In the genomic region with DNA sequence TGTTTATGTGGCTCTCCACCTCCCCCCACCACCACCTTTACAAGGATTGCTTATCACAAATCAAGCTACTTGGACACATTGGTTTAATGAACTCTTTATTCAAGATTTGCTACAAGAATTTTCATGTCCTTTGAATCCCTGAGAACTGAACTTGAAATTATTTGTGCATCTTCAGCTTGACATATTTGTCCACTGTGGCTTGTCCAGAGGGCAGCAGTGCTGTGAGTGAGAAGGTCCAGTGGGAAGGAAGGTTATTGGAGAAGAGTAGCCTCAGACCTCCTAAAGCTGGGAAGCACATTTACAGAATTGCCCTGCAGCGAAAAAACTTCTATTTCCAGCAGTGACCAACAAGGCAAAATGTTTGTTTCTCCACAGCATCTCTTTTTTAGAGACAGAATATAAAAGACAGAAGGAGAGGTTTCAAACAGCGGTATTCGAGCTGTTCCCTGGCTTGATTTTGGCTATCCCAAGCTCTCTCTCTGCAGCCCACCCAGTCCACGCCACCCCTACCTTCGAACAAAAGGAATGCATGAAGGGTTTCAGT, we compare ENCODE assay signal across 18 cellular contexts. TPM values are rescaled to one million over a fixed set of nuclear protein-coding genes. Genes with fewer than 3 reads are reported as not detected.
DNase-seq lines count a peak whose midpoint lies in the region; TF ChIP-seq lines count a peak whose summit lies in the region.
"Had no signal": no experiment of that assay in that cellular context is flagged by ENCODE, and none has a peak within 500 bp of the region (broad histone marks: within the 10 kb centered on the region; RNA-seq: fewer than 3 reads in every experiment).

No MANE protein-coding gene starts in this region.

- TF ChIP-seq CTCF in NB4 (IDR thresholded peaks at IDR 0.05; ENCODE audit: low read depth, low read length) = no peak
- no peak for TF ChIP-seq CTCF in sigmoid colon (IDR thresholded peaks at IDR 0.05)
- TF ChIP-seq CTCF in GM10266 (IDR thresholded peaks at IDR 0.05; ENCODE audit: control insufficient read depth, insufficient read depth, low read depth, missing control alignments) = no peak
- TF ChIP-seq CTCF in esophagus muscularis mucosa (IDR thresholded peaks at IDR 0.05) = no peak
- TF ChIP-seq CTCF in Caco-2 (IDR thresholded peaks at IDR 0.05; ENCODE audit: insufficient read depth in 1 of 2, low read depth in 1 of 2, low read length in 1 of 2, severe bottlenecking in 1 of 2, unreplicated experiment in 1 of 2) = no peak

- H3K36me3 ChIP-seq in sigmoid colon (no peaks in the 10 kb centered on the region), esophagus muscularis mucosa (no peaks in the 10 kb centered on the region), Caco-2 (ENCODE audit: control insufficient read depth, insufficient read depth, low read length) (no peaks in the 10 kb centered on the region)
- H3K36me3 ChIP-seq: left ventricle myocardium inferior, pancreas had no signal

- no TSS peak for BruUV-seq in Caco-2 (replicated peaks; lab: Mats Ljungman, UMichigan)

- H3K9me3 Mint-ChIP-seq in immature natural killer cell = no peaks in the 10 kb centered on the region
- H3K9me3 Mint-ChIP-seq in Caco-2 (ENCODE audit: unreplicated experiment) = no peaks in the 10 kb centered on the region
- H3K9me3 Mint-ChIP-seq: activated CD4-positive, alpha-beta T cell treated with anti-CD3 and anti-CD28 coated beads, Interleukin-2, amount 10 ng/mL, durations not matched to agents 24 days and 14 days; stimulated activated memory B cell treated with anti-CD40 and anti-IgM and Interleukin-4, amounts not matched to agents 10 μg/mL and 1 μg/mL and 100 μg/mL, for 72 hours had no signal

- intact Hi-C loops in sigmoid colon (cut with DNase I) (no loop called here), esophagus muscularis mucosa (cut with DNase I) (no loop called here), Caco-2 (cut with micrococcal nuclease; ENCODE audit: unreplicated experiment) (no loop called here)

- H3K9me3 ChIP-seq in sigmoid colon (no peaks in the 10 kb centered on the region), esophagus muscularis mucosa (no peaks in the 10 kb centered on the region), Caco-2 (no peaks in the 10 kb centered on the region)
- H3K9me3 ChIP-seq: body of pancreas, left ventricle myocardium inferior, pancreas had no signal

- TF ChIP-seq EP300 in sigmoid colon (IDR thresholded peaks at IDR 0.05) (no peak), esophagus muscularis mucosa (IDR thresholded peaks at IDR 0.05) (no peak)

- H3K27me3 ChIP-seq in sigmoid colon (peaks cover 0 to 19% (median 0%) of the 10 kb centered on the region in 3 donors), esophagus muscularis mucosa (peaks cover 15 to 100% (median 98%) of the 10 kb centered on the region in 4 donors), Caco-2 (replicated peaks; ENCODE audit: control insufficient read depth, insufficient read depth, low read length) (peaks cover 5% of the 10 kb centered on the region)

- no peak overlapping the region for H3K27ac Mint-ChIP-seq in immature natural killer cell
- H3K27ac Mint-ChIP-seq in Caco-2 (ENCODE audit: unreplicated experiment) = no peak overlapping the region
- H3K27ac Mint-ChIP-seq: activated CD4-positive, alpha-beta T cell treated with anti-CD3 and anti-CD28 coated beads, Interleukin-2, amount 10 ng/mL, durations not matched to agents 24 days and 14 days; stimulated activated memory B cell treated with anti-CD40 and anti-IgM and Interleukin-4, amounts not matched to agents 10 μg/mL and 1 μg/mL and 100 μg/mL, for 72 hours had no signal

- no peaks in the 10 kb centered on the region for H3K36me3 Mint-ChIP-seq in immature natural killer cell
- peaks cover 6% of the 10 kb centered on the region for H3K36me3 Mint-ChIP-seq in Caco-2 (ENCODE audit: insufficient read depth, unreplicated experiment)
- H3K36me3 Mint-ChIP-seq: stimulated activated memory B cell treated with anti-CD40 and anti-IgM and Interleukin-4, amounts not matched to agents 10 μg/mL and 1 μg/mL and 100 μg/mL, for 72 hours had no signal

- peak overlapping the region; percentile 12 to 93 (median 72) for H3K4me3 Mint-ChIP-seq in immature natural killer cell
- H3K4me3 Mint-ChIP-seq in Caco-2 (ENCODE audit: unreplicated experiment) = no peak overlapping the region
- H3K4me3 Mint-ChIP-seq: stimulated activated memory B cell treated with anti-CD40 and anti-IgM and Interleukin-4, amounts not matched to agents 10 μg/mL and 1 μg/mL and 100 μg/mL, for 72 hours had no signal

- DNase-seq in Daoy (ENCODE audit: low read depth) (peak; percentile 2), NB4 (ENCODE audit: low read depth) (peak; percentile 22), immature natural killer cell (no peak), sigmoid colon (no peak), AG20443 (ENCODE audit: low spot score) (no peak), GM10266 (ENCODE audit: extremely low spot score) (no peak), esophagus muscularis mucosa (ENCODE audit: extremely low spot score) (no peak), Caco-2 (no peak)
- DNase-seq: activated CD4-positive, alpha-beta T cell treated with anti-CD3 and anti-CD28 coated beads, Interleukin-2, amount 10 ng/mL, durations not matched to agents 24 days and 14 days; activated effector memory CD4-positive, alpha-beta T cell treated with Interleukin-2 at 50 U/mL for 16 hours; left ventricle myocardium inferior; NCI-H1092 treated with DMSO at 0.1 percent for 48 hours; NCI-H226; stimulated activated CD4-positive, alpha-beta T cell treated with anti-CD3 and anti-CD28 coated beads, Interleukin-4, amount 100 ng/mL, for 1 hour had no signal

- 4 to 21% methylated on average over 5 of the region's 5 CpGs for WGBS in sigmoid colon, 2 donors
- WGBS in esophagus muscularis mucosa = 26% methylated on average over 5 of the region's 5 CpGs

- H3K27me3 Mint-ChIP-seq in immature natural killer cell (ENCODE audit: low read depth in 3 of 3) (peaks cover 69 to 88% (median 78%) of the 10 kb centered on the region in 3 donors), Caco-2 (ENCODE audit: insufficient read depth, unreplicated experiment) (peaks cover 8% of the 10 kb centered on the region)

- TF ChIP-seq POLR2A in NB4 (IDR thresholded peaks at IDR 0.05; ENCODE audit: extremely low read depth, insufficient read length) (no peak), sigmoid colon (IDR thresholded peaks at IDR 0.05) (no peak), esophagus muscularis mucosa (IDR thresholded peaks at IDR 0.05; ENCODE audit: low read depth) (no peak)

- H3K4me3 ChIP-seq in NB4 (ENCODE audit: low read depth, low read length) = peak overlapping the region; percentile 75
- H3K4me3 ChIP-seq in sigmoid colon = peak overlapping the region; percentile 71 to 76 (median 72)
- no peak overlapping the region for H3K4me3 ChIP-seq in esophagus muscularis mucosa
- no peak overlapping the region for H3K4me3 ChIP-seq in Caco-2 (ENCODE audit: low read depth, low read length)
- H3K4me3 ChIP-seq: body of pancreas, pancreas had no signal

- H3K4me1 Mint-ChIP-seq in immature natural killer cell = peaks cover 57 to 62% of the 10 kb centered on the region in 2 donors
- peaks cover 7% of the 10 kb centered on the region for H3K4me1 Mint-ChIP-seq in Caco-2 (ENCODE audit: low read depth, unreplicated experiment)

- CTCF ChIA-PET in Caco-2 (lab: Charles Lee) = interaction anchor here (1.9 kb wide), 1 partner anchor 9 kb away, joined by 6 read pairs; no protein-coding TSS in a partner anchor

- H3K27ac ChIP-seq in sigmoid colon (peak overlapping the region in 3 of 4 donors; percentile 97 to 98 (median 98)), esophagus muscularis mucosa (replicated peaks in 1 of 4) (no peak overlapping the region)
- H3K27ac ChIP-seq: body of pancreas, left ventricle myocardium inferior, pancreas had no signal

- peaks cover 3 to 82% (median 51%) of the 10 kb centered on the region in 4 donors for H3K4me1 ChIP-seq in sigmoid colon
- H3K4me1 ChIP-seq in esophagus muscularis mucosa = peaks cover 45 to 71% (median 56%) of the 10 kb centered on the region in 4 donors
- peaks cover 14% of the 10 kb centered on the region for H3K4me1 ChIP-seq in Caco-2

- POLR2A ChIA-PET in Caco-2 (lab: Charles Lee) = no interaction called here

RNA-seq across cellular contexts. Expression of a gene that starts 2.2 kb away (rescaled TPM):
- 7.7 and 8.2 TPM in 2 replicates for total RNA-seq in Daoy (2014; rRNA removed; shearing (Covaris generic))
- polyA plus RNA-seq in immature natural killer cell (not detected), sigmoid colon (1 to 10 TPM; 3.0 to 6.0 (median 4.8) TPM)
- total RNA-seq in sigmoid colon (10 to 100 TPM; 18.7 to 25.0 (median 22.1) TPM), esophagus muscularis mucosa (not detected), Caco-2 (2022) (0.53 and 0.73 TPM in 2 replicates)
- total RNA-seq: activated CD4-positive, alpha-beta T cell treated with anti-CD3 and anti-CD28 coated beads, Interleukin-2, amount 10 ng/mL, durations not matched to agents 24 days and 14 days; body of pancreas; left ventricle myocardium inferior; pancreas; T-helper 1 cell treated with Interleukin-12 subunit alpha and Interleukin-12 subunit beta and Interleukin-4 antibody, amounts not matched to agents 30 ng/mL and 1 ng/mL, for 36 hours had no signal
- polyA plus RNA-seq: pancreas had no signal

RNA-seq across cellular contexts. Expression of a gene that starts 12.7 kb away (rescaled TPM):
- 0.86 and 1.3 TPM in 2 replicates for total RNA-seq in Daoy (2014; rRNA removed; shearing (Covaris generic))
- polyA plus RNA-seq in immature natural killer cell (not detected), sigmoid colon (10 to 100 TPM; 10.7 to 21.6 (median 17.1) TPM)
- total RNA-seq in sigmoid colon (10 to 100 TPM in 3 of 4 donors, 1 to 10 TPM in 1; 9.4 to 35.3 (median 21.8) TPM), esophagus muscularis mucosa (not detected), Caco-2 (2022) (0.68 and 1.3 TPM in 2 replicates)
- total RNA-seq: activated CD4-positive, alpha-beta T cell treated with anti-CD3 and anti-CD28 coated beads, Interleukin-2, amount 10 ng/mL, durations not matched to agents 24 days and 14 days; body of pancreas; left ventricle myocardium inferior; T-helper 1 cell treated with Interleukin-12 subunit alpha and Interleukin-12 subunit beta and Interleukin-4 antibody, amounts not matched to agents 30 ng/mL and 1 ng/mL, for 36 hours had no signal
- polyA plus RNA-seq: pancreas had no signal

RNA-seq across cellular contexts. Expression of a gene that starts 13.1 kb away (rescaled TPM):
- 12.3 and 31.2 TPM in 2 replicates for total RNA-seq in Daoy (2014; rRNA removed; shearing (Covaris generic))
- polyA plus RNA-seq in immature natural killer cell (10 to 100 TPM in 1 of 3 donors, 1 to 10 TPM in 2; 4.2 to 17.3 (median 6.2) TPM), sigmoid colon (10 to 100 TPM; 22.2 to 25.0 (median 22.8) TPM)
- total RNA-seq in sigmoid colon (10 to 100 TPM; 55.1 to 64.0 (median 59.5) TPM), esophagus muscularis mucosa (not detected), Caco-2 (2022) (7.8 and 9.5 TPM in 2 replicates)
- total RNA-seq: activated CD4-positive, alpha-beta T cell treated with anti-CD3 and anti-CD28 coated beads, Interleukin-2, amount 10 ng/mL, durations not matched to agents 24 days and 14 days; left ventricle myocardium inferior; T-helper 1 cell treated with Interleukin-12 subunit alpha and Interleukin-12 subunit beta and Interleukin-4 antibody, amounts not matched to agents 30 ng/mL and 1 ng/mL, for 36 hours had no signal
- polyA plus RNA-seq: pancreas had no signal

RNA-seq across cellular contexts. Expression of a gene that starts 21.9 kb away (rescaled TPM):
- total RNA-seq in Daoy (2014; rRNA removed; shearing (Covaris generic)) = 1.8 TPM in 1 of 2 replicates, not detected in the other
- 1 to 10 TPM; 1.6 to 3.1 (median 1.8) TPM for polyA plus RNA-seq in immature natural killer cell
- 10 to 100 TPM; 13.0 to 35.7 (median 18.2) TPM for total RNA-seq in sigmoid colon
- 10 to 100 TPM; 21.4 to 22.4 (median 21.6) TPM for polyA plus RNA-seq in sigmoid colon
- total RNA-seq in esophagus muscularis mucosa = under 1 TPM in 1 of 4 donors, not detected in 3; 0.50 TPM
- total RNA-seq in Caco-2 (2022) = 14.4 and 16.7 TPM in 2 replicates
- total RNA-seq: activated CD4-positive, alpha-beta T cell treated with anti-CD3 and anti-CD28 coated beads, Interleukin-2, amount 10 ng/mL, durations not matched to agents 24 days and 14 days; body of pancreas; left ventricle myocardium inferior; T-helper 1 cell treated with Interleukin-12 subunit alpha and Interleukin-12 subunit beta and Interleukin-4 antibody, amounts not matched to agents 30 ng/mL and 1 ng/mL, for 36 hours had no signal

RNA-seq across cellular contexts. Expression of a gene that starts 30.8 kb away (rescaled TPM):
- 21.7 and 24.4 TPM in 2 replicates for total RNA-seq in Daoy (2014; rRNA removed; shearing (Covaris generic))
- polyA plus RNA-seq in immature natural killer cell = 1 to 10 TPM in 2 of 3 donors, not detected in 1; 1.0 to 4.2 TPM
- 1 to 10 TPM; 4.7 to 9.1 (median 7.3) TPM for total RNA-seq in sigmoid colon
- polyA plus RNA-seq in sigmoid colon = 10 to 100 TPM; 18.0 to 23.9 (median 18.0) TPM
- total RNA-seq in esophagus muscularis mucosa = 1 to 10 TPM in 1 of 4 donors, under 1 TPM in 3; 0.33 to 1.7 (median 0.49) TPM
- total RNA-seq in Caco-2 (2022) = 19.7 and 19.9 TPM in 2 replicates
- total RNA-seq: activated CD4-positive, alpha-beta T cell treated with anti-CD3 and anti-CD28 coated beads, Interleukin-2, amount 10 ng/mL, durations not matched to agents 24 days and 14 days; T-helper 1 cell treated with Interleukin-12 subunit alpha and Interleukin-12 subunit beta and Interleukin-4 antibody, amounts not matched to agents 30 ng/mL and 1 ng/mL, for 36 hours had no signal

Comparison
In these comparisons a context has a peak if more than half of its experiments do, and no peak if none do; other contexts are left out.
1. DNase-seq: peak in Daoy (single experiment) and NB4 (single experiment); none in immature natural killer cell (0 of 3), sigmoid colon (single experiment), AG20443 (single experiment), GM10266 (single experiment), esophagus muscularis mucosa (single experiment) and Caco-2 (0 of 2).
2. H3K4me3 ChIP-seq: peak in NB4 (single experiment) and sigmoid colon (4 of 4); none in esophagus muscularis mucosa (0 of 4) and Caco-2 (single experiment).
3. H3K27ac ChIP-seq: peak in sigmoid colon (3 of 4); none in esophagus muscularis mucosa (0 of 4).